ENCODE assay signal across 1 cellular context in genomic region chr14:77616454-77617229, GRCh38.
TF ChIP-seq lines count a peak whose summit lies in the region.

A gene with protein sequence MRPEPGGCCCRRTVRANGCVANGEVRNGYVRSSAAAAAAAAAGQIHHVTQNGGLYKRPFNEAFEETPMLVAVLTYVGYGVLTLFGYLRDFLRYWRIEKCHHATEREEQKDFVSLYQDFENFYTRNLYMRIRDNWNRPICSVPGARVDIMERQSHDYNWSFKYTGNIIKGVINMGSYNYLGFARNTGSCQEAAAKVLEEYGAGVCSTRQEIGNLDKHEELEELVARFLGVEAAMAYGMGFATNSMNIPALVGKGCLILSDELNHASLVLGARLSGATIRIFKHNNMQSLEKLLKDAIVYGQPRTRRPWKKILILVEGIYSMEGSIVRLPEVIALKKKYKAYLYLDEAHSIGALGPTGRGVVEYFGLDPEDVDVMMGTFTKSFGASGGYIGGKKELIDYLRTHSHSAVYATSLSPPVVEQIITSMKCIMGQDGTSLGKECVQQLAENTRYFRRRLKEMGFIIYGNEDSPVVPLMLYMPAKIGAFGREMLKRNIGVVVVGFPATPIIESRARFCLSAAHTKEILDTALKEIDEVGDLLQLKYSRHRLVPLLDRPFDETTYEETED (minus strand): TSS chr14:77616637. CDS start chr14:77616579, 58 bp downstream.

TF ChIP-seq in K562, 482 proteins besides CTCF, POLR2A, EP300 and RAD21 (continued from another document):
- TF ChIP-seq ZBTB12 (CRISPR knock-in tag; IDR thresholded peaks at IDR 0.05) (no peak), TAL1 (IDR thresholded peaks at IDR 0.05) (no peak), ZNF3 (CRISPR knock-in tag; IDR thresholded peaks at IDR 0.05) (no peak), NR3C1 (CRISPR knock-in tag; IDR thresholded peaks at IDR 0.05) (no peak), STAT5A (IDR thresholded peaks at IDR 0.05; ENCODE audit: borderline replicate concordance, low read length) (no peak), NEUROD1 (IDR thresholded peaks at IDR 0.05; ENCODE audit: borderline replicate concordance, low read depth, low read length, partially characterized antibody) (peak; percentile 93), MYNN (IDR thresholded peaks at IDR 0.05) (no peak), MYNN (CRISPR knock-in tag; IDR thresholded peaks at IDR 0.05) (no peak), KLF10 (CRISPR knock-in tag; IDR thresholded peaks at IDR 0.05) (no peak), RBM15 (IDR thresholded peaks at IDR 0.05; ENCODE audit: insufficient read depth, low read length) (no peak), HCFC1 (IDR thresholded peaks at IDR 0.05; ENCODE audit: low read depth, low read length) (peak; percentile 4; the same call in 1 of the 2 replicates), ETS2 (tag; IDR thresholded peaks at IDR 0.05; ENCODE audit: borderline replicate concordance, poor library complexity, severe bottlenecking) (no peak), GTF2A2 (tag; IDR thresholded peaks at IDR 0.05) (no peak), MXI1 (IDR thresholded peaks at IDR 0.05; ENCODE audit: low read depth, low read length) (no peak), ZNF644 (tag; IDR thresholded peaks at IDR 0.05; ENCODE audit: low read depth) (no peak), ZNF143 (CRISPR knock-in tag; IDR thresholded peaks at IDR 0.05) (no peak), ILK (tag; IDR thresholded peaks at IDR 0.05; ENCODE audit: borderline replicate concordance, low read depth) (no peak), MBD2 (IDR thresholded peaks at IDR 0.05; ENCODE audit: borderline replicate concordance, low read depth) (peak; percentile 96), ZNF609 (CRISPR knock-in tag; IDR thresholded peaks at IDR 0.05; ENCODE audit: borderline replicate concordance) (no peak), PRPF4 (IDR thresholded peaks at IDR 0.05; ENCODE audit: insufficient read depth, low read depth, low read length, poor library complexity, severe bottlenecking) (no peak), ELF4 (CRISPR knock-in tag; IDR thresholded peaks at IDR 0.05) (no peak)
